22 cellular contexts compared by ENCODE assay signal in genomic region chr6:167717455-167717854, GRCh38.
DNase-seq lines count a peak whose midpoint lies in the region; ATAC-seq and TF ChIP-seq lines count a peak whose summit lies in the region.
"Had no signal": no experiment of that assay in that cellular context is flagged by ENCODE, and none has a peak within 500 bp of the region (broad histone marks: within the 10 kb centered on the region; RNA-seq: fewer than 3 reads in every experiment).

No MANE protein-coding gene starts in this region.

- no peaks in the 10 kb centered on the region for H3K4me1 Mint-ChIP-seq in natural killer cell treated with Interleukin-12 subunit alpha and Interleukin-12 subunit beta and Interleukin-15 and Interleukin-18, amount 100 ng/mL, for 72 hours (ENCODE audit: low read depth in 2 of 2)
- H3K4me1 Mint-ChIP-seq in natural killer cell, result no peaks in the 10 kb centered on the region
- peaks cover 10% of the 10 kb centered on the region for H3K4me1 Mint-ChIP-seq in osteocyte (ENCODE audit: unreplicated experiment)

- no peaks in the 10 kb centered on the region for H3K36me3 Mint-ChIP-seq in natural killer cell treated with Interleukin-12 subunit alpha and Interleukin-12 subunit beta and Interleukin-15 and Interleukin-18, amount 100 ng/mL, for 72 hours
- no peaks in the 10 kb centered on the region for H3K36me3 Mint-ChIP-seq in natural killer cell
- peaks cover 2% of the 10 kb centered on the region for H3K36me3 Mint-ChIP-seq in osteocyte (ENCODE audit: unreplicated experiment)
- H3K36me3 Mint-ChIP-seq: CD8-positive, alpha-beta T cell had no signal

- peak; percentile 46 to 61 for ATAC-seq in natural killer cell treated with Interleukin-12 subunit alpha and Interleukin-12 subunit beta and Interleukin-15 and Interleukin-18, amount 100 ng/mL, for 72 hours
- ATAC-seq in natural killer cell (no peak), left lobe of liver (no peak)
- ATAC-seq: A549; CD8-positive, alpha-beta T cell had no signal

- DNase-seq in natural killer cell treated with Interleukin-12 subunit alpha and Interleukin-12 subunit beta and Interleukin-15 and Interleukin-18, amount 100 ng/mL, for 72 hours (ENCODE audit: low spot score), result no peak
- no peak for DNase-seq in natural killer cell
- peak; percentile 36 for DNase-seq in left lobe of liver (ENCODE audit: low spot score)
- DNase-seq in osteocyte (ENCODE audit: extremely low spot score, unreplicated experiment), result peak; percentile 68
- no peak for DNase-seq in dedifferentiated amniotic fluid mesenchymal stem cell (ENCODE audit: extremely low spot score)
- no peak for DNase-seq in NCI-H446 treated with DMSO at 0.1 percent for 48 hours (lab: John Stamatoyannopoulos, UW)
- no peak for DNase-seq in hippocampal formation (lab: John Stamatoyannopoulos, UW)
- DNase-seq: AML-193, Caco-2, GOT3, HCEC 1CT, NCI-H1092, NCI-H1417 treated with DMSO at 0.1 percent for 48 hours, NCI-H1694 treated with DMSO at 0.1 percent for 48 hours, NCI-H2081, NCI-H2227 treated with DMSO at 0.1 percent for 48 hours, NCI-H510A, NCI-H774, SIG-M5, SK-N-SH had no signal

- TF ChIP-seq CTCF in natural killer cell (IDR thresholded peaks at IDR 0.05), result no peak
- no peak for TF ChIP-seq CTCF in osteocyte (IDR thresholded peaks at IDR 0.05)

- H3K9me3 Mint-ChIP-seq in natural killer cell treated with Interleukin-12 subunit alpha and Interleukin-12 subunit beta and Interleukin-15 and Interleukin-18, amount 100 ng/mL, for 72 hours, result peaks cover 2% of the 10 kb centered on the region
- H3K9me3 Mint-ChIP-seq in natural killer cell (no peaks in the 10 kb centered on the region), osteocyte (ENCODE audit: unreplicated experiment) (no peaks in the 10 kb centered on the region)
- H3K9me3 Mint-ChIP-seq: CD8-positive, alpha-beta T cell had no signal

- H3K27ac Mint-ChIP-seq in natural killer cell treated with Interleukin-12 subunit alpha and Interleukin-12 subunit beta and Interleukin-15 and Interleukin-18, amount 100 ng/mL, for 72 hours, result no peak overlapping the region
- H3K27ac Mint-ChIP-seq in natural killer cell, result no peak overlapping the region
- no peak overlapping the region for H3K27ac Mint-ChIP-seq in osteocyte (ENCODE audit: unreplicated experiment)
- H3K27ac Mint-ChIP-seq: CD8-positive, alpha-beta T cell had no signal

- peaks cover 40 to 46% of the 10 kb centered on the region in 2 donors for H3K27me3 Mint-ChIP-seq in natural killer cell treated with Interleukin-12 subunit alpha and Interleukin-12 subunit beta and Interleukin-15 and Interleukin-18, amount 100 ng/mL, for 72 hours
- peaks cover 19 to 70% of the 10 kb centered on the region in 2 donors for H3K27me3 Mint-ChIP-seq in natural killer cell (ENCODE audit: low read depth in 2 of 2)
- H3K27me3 Mint-ChIP-seq in osteocyte (ENCODE audit: unreplicated experiment), result peaks cover 48% of the 10 kb centered on the region

- H3K4me3 Mint-ChIP-seq in natural killer cell treated with Interleukin-12 subunit alpha and Interleukin-12 subunit beta and Interleukin-15 and Interleukin-18, amount 100 ng/mL, for 72 hours, result no peak overlapping the region
- H3K4me3 Mint-ChIP-seq in natural killer cell, result no peak overlapping the region
- H3K4me3 Mint-ChIP-seq in osteocyte (ENCODE audit: unreplicated experiment), result no peak overlapping the region
- H3K4me3 Mint-ChIP-seq: CD8-positive, alpha-beta T cell had no signal

- intact Hi-C loops in natural killer cell (cut with micrococcal nuclease), result no loop called here

Comparison
In these comparisons a context has a peak if more than half of its experiments do, and no peak if none do; other contexts are left out.
1. ATAC-seq: peak in natural killer cell treated with Interleukin-12 subunit alpha and Interleukin-12 subunit beta and Interleukin-15 and Interleukin-18, amount 100 ng/mL, for 72 hours (2 of 2); none in natural killer cell (0 of 3) and left lobe of liver (single experiment).
2. DNase-seq: peak in left lobe of liver (single experiment) and osteocyte (single experiment); none in natural killer cell treated with Interleukin-12 subunit alpha and Interleukin-12 subunit beta and Interleukin-15 and Interleukin-18, amount 100 ng/mL, for 72 hours (single experiment), natural killer cell (single experiment), dedifferentiated amniotic fluid mesenchymal stem cell (single experiment), NCI-H446 treated with DMSO at 0.1 percent for 48 hours (single experiment) and hippocampal formation (0 of 2).